ENCODE assay signal across 8 cellular contexts in the genomic region with DNA sequence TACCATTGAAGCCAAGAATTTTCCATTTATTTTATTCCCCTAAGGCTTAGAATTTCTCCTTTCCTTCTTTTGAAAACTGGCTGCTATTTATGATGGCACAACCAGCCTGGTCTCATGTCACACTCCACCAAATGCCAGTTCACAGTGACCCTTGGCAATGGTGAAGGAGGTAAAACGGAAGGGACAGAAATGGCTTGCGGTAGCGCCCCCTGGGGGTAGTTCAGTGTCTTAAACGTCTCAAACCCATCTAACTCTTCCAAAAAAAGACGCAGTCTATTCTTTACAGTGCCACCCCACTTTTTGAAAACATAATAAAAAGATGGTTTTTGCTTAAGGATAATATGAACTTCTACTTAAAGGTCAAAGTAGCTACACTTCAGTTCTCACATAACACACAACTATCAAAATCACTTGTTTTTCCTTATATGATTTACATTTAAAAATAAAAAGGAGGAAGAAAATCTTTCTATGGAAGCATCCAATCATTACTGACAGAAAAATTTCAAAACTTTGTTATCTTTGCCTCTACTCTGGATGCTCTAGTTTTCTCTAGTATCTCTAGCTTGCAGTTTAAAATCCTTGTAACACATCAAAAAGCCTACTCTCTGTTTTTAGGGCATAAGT. TPM values are rescaled to one million over a fixed set of nuclear protein-coding genes. Genes with fewer than 3 reads are reported as not detected.
DNase-seq lines count a peak whose midpoint lies in the region; ATAC-seq and TF ChIP-seq lines count a peak whose summit lies in the region.

No MANE protein-coding gene starts in this region.

- no peaks in the 10 kb centered on the region for H3K9me3 ChIP-seq in SU-DHL-6 (ENCODE audit: insufficient read depth, low read length)
- no peaks in the 10 kb centered on the region for H3K9me3 ChIP-seq in ascending aorta
- H3K9me3 ChIP-seq in ovary: no peaks in the 10 kb centered on the region

- no peak overlapping the region for H3K27ac ChIP-seq in SU-DHL-6 (ENCODE audit: low read depth, low read length)
- no peak overlapping the region for H3K27ac ChIP-seq in ascending aorta
- H3K27ac ChIP-seq in ovary: no peak overlapping the region

- no peak overlapping the region for H3K4me3 ChIP-seq in SU-DHL-6 (ENCODE audit: insufficient read depth, low read length, poor library complexity, severe bottlenecking)
- H3K4me3 ChIP-seq in ascending aorta: no peak overlapping the region
- no peak overlapping the region for H3K4me3 ChIP-seq in ovary

- intact Hi-C loops in ascending aorta (cut with DNase I) (no loop called here), ovary (cut with DNase I) (no loop called here)

- no peaks in the 10 kb centered on the region for H3K27me3 ChIP-seq in SU-DHL-6 (ENCODE audit: low read length)
- H3K27me3 ChIP-seq in ascending aorta: no peaks in the 10 kb centered on the region
- no peaks in the 10 kb centered on the region for H3K27me3 ChIP-seq in ovary

- H3K9me2 ChIP-seq in SU-DHL-6 (replicated peaks; ENCODE audit: insufficient read depth, low read length): no peaks in the 10 kb centered on the region

- H2AFZ ChIP-seq in SU-DHL-6 (ENCODE audit: low read depth, low read length, severe bottlenecking): no peak overlapping the region

- H4K20me1 ChIP-seq in SU-DHL-6 (ENCODE audit: low read depth, low read length): 0 out of 2 replicates have a peak, but pooled peaks cover 6% of the 10 kb centered on the region

- peak; percentile 92 for TF ChIP-seq CTCF in SU-DHL-6 (IDR thresholded peaks at IDR 0.05; ENCODE audit: insufficient read depth, low read length, poor library complexity, severe bottlenecking)
- TF ChIP-seq CTCF in ascending aorta (IDR thresholded peaks at IDR 0.05): peak in 2 of 3 experiments; percentile 38 to 50
- no peak for TF ChIP-seq CTCF in ovary (IDR thresholded peaks at IDR 0.05)

- peaks cover 36% of the 10 kb centered on the region for H3K36me3 ChIP-seq in SU-DHL-6 (ENCODE audit: low read length)
- H3K36me3 ChIP-seq in ascending aorta: peaks cover 4 to 6% of the 10 kb centered on the region in 2 donors
- no peaks in the 10 kb centered on the region for H3K36me3 ChIP-seq in ovary

- WGBS in ovary, 3 donors: 54 to 56% (median 54%) methylated on average over 5 of the region's 5 CpGs

- ATAC-seq in HG03442 (IDR thresholded peaks at IDR 0.05; ENCODE audit: unreplicated experiment): peak; percentile 43
- no peak for ATAC-seq in HG03521 (IDR thresholded peaks at IDR 0.05; ENCODE audit: unreplicated experiment)

- peaks cover 31% of the 10 kb centered on the region; the same call in 1 of the 2 replicates for H3F3A ChIP-seq in SU-DHL-6 (ENCODE audit: insufficient read depth)

- no peak for TF ChIP-seq POLR2A in ovary (IDR thresholded peaks at IDR 0.05)

- H3K9ac ChIP-seq in SU-DHL-6 (ENCODE audit: low read length): no peak overlapping the region

- no peak overlapping the region for H3K4me2 ChIP-seq in SU-DHL-6 (ENCODE audit: low read depth, low read length, poor library complexity, severe bottlenecking)

- H3K4me1 ChIP-seq in ascending aorta (no peaks in the 10 kb centered on the region), ovary (ENCODE audit: insufficient read depth) (peaks cover 3% of the 10 kb centered on the region)

- DNase-seq in EH (ENCODE audit: low read depth) (peak; percentile 50), ascending aorta (ENCODE audit: low spot score in 2 of 2) (no peak), left kidney (ENCODE audit: low read depth, low spot score) (peak; percentile 71), ovary (no peak)
- DNase-seq in stimulated activated CD8-positive, alpha-beta memory T cell treated with anti-CD3 and anti-CD28 coated beads, Interleukin-7, amount 100 ng/mL, for 4 hours (ENCODE audit: low read depth in 2 of 2): peak; percentile 26 to 36

- peaks cover 65% of the 10 kb centered on the region for H3K79me2 ChIP-seq in SU-DHL-6 (ENCODE audit: insufficient read depth, low read length)

- TF ChIP-seq EP300 in ovary (IDR thresholded peaks at IDR 0.05): no peak

RNA-seq across cellular contexts. Expression of gene PNO1, which starts 28.0 kb away (rescaled TPM):
- total RNA-seq in ascending aorta: 5.4 TPM
- 10 to 100 TPM in 6 of 7 donors, 1 to 10 TPM in 1; 8.9 to 26.4 (median 12.7) TPM for total RNA-seq in ovary
- polyA plus RNA-seq in ovary: 10 to 100 TPM in 1 of 2 donors, 1 to 10 TPM in 1; 6.1 to 14.8 TPM

Comparison
In these comparisons a context has a peak if more than half of its experiments do, and no peak if none do; other contexts are left out.
1. DNase-seq: peak in EH (single experiment), left kidney (single experiment) and stimulated activated CD8-positive, alpha-beta memory T cell treated with anti-CD3 and anti-CD28 coated beads, Interleukin-7, amount 100 ng/mL, for 4 hours (2 of 2); none in ascending aorta (0 of 2) and ovary (0 of 5).
2. CTCF ChIP-seq: peak in SU-DHL-6 (single experiment) and ascending aorta (2 of 3); none in ovary (0 of 3).